ENCODE assay signal across 31 cellular contexts in the genomic region with DNA sequence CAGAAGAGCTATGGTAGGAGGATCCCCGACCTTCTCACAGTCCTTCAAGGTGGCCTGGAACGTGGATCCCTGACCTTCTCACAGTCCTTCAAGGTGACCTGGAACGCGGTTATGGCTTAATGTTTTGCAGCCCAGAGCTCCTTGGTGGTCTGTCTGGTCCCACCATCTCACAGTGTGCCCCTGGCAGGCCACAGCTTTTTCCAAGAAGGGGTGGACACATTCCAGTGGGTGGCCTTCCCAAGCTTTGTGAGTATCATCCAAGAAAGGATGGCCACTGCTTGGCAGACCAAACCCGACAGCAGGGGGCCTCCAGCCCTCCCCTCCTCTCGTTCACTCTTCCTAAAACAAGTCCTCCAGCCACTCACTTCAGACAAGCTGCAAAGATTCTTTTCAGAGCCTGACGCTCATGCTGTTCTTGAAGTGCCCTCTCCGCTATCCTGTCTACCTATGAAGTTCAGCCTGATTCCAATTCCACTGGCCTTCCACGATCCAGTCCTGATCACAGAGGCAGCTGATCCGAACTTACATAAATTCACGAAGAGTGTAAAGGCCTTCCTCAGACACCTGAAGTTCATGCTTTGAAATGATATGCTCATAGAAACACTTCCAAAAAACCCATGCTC.
"Had no signal": no experiment of that assay in that cellular context is flagged by ENCODE, and none has a peak within 500 bp of the region (broad histone marks: within the 10 kb centered on the region; RNA-seq: fewer than 3 reads in every experiment).

No MANE protein-coding gene starts in this region.

- H3K27me3 ChIP-seq: ascending aorta, breast epithelium, gastrocnemius medialis had no signal

- H3K4me3 Mint-ChIP-seq: activated CD4-positive, alpha-beta T cell treated with anti-CD3 and anti-CD28 coated beads for 36 hours; activated T-cell treated with anti-CD3 and anti-CD28 coated beads, Interleukin-2, amount 50 U/mL, for 4 hours; activated T-helper 17 cell treated with anti-CD3 and anti-CD28 coated beads, Interleukin-2, amount 50 U/mL, for 72 hours; dendritic cell treated with granulocyte-macrophage colony-stimulating factor and Interleukin-4, amounts not matched to agents 40 ng/mL and 50 ng/mL, for 4 days; effector memory CD8-positive, alpha-beta T cell had no signal

- H3K36me3 ChIP-seq: ascending aorta, breast epithelium, cardiac muscle cell, esophagus muscularis mucosa, gastrocnemius medialis, heart right ventricle had no signal

- H3K27ac ChIP-seq: ascending aorta, breast epithelium, cardiac muscle cell, coronary artery, dorsolateral prefrontal cortex, esophagus muscularis mucosa, foreskin keratinocyte, gastrocnemius medialis, heart right ventricle had no signal

- H3K27ac Mint-ChIP-seq: activated CD4-positive, alpha-beta T cell treated with anti-CD3 and anti-CD28 coated beads for 36 hours; activated CD8-positive, alpha-beta T cell treated with anti-CD3 and anti-CD28 coated beads for 36 hours; activated naive CD8-positive, alpha-beta T cell; activated T-helper 17 cell treated with anti-CD3 and anti-CD28 coated beads, Interleukin-2, amount 50 U/mL, for 72 hours; dendritic cell treated with granulocyte-macrophage colony-stimulating factor and Interleukin-4, amounts not matched to agents 40 ng/mL and 50 ng/mL, for 4 days; effector memory CD8-positive, alpha-beta T cell had no signal

- H3K4me3 ChIP-seq: breast epithelium, cardiac muscle cell, coronary artery, esophagus muscularis mucosa, gastrocnemius medialis, heart right ventricle had no signal

- H3K4me1 ChIP-seq: breast epithelium, foreskin keratinocyte had no signal

- H3K27me3 Mint-ChIP-seq: activated naive CD8-positive, alpha-beta T cell; activated T-helper 17 cell treated with anti-CD3 and anti-CD28 coated beads, Interleukin-2, amount 50 U/mL, for 72 hours had no signal

- H3K36me3 Mint-ChIP-seq: brain had no signal

- H3K9me3 ChIP-seq: ascending aorta, breast epithelium, esophagus muscularis mucosa, gastrocnemius medialis, heart right ventricle had no signal

- DNase-seq: activated CD4-positive, alpha-beta T cell treated with anti-CD3 and anti-CD28 coated beads for 36 hours; activated CD4-positive, alpha-beta T cell treated with anti-CD3 and anti-CD28 coated beads, Interleukin-2, amount 50 U/mL, for 1 hour; activated CD4-positive, alpha-beta T cell treated with anti-CD3 and anti-CD28 coated beads, Interleukin-2, amount 50 U/mL, for 48 hours; activated CD4-positive, CD25-positive, alpha-beta regulatory T cell; activated CD4-positive, CD25-positive, alpha-beta regulatory T cell treated with anti-CD3 and anti-CD28 coated beads, Interleukin-2, amount 50 U/mL, for 72 hours; activated CD8-positive, alpha-beta memory T cell treated with anti-CD3 and anti-CD28 coated beads for 24 hours; activated CD8-positive, alpha-beta T cell treated with anti-CD3 and anti-CD28 coated beads for 36 hours; activated effector memory CD4-positive, alpha-beta T cell treated with Interleukin-2 at 50 U/mL for 16 hours; activated gamma-delta T cell treated with Interleukin-2 at 50 U/mL for 16 hours; activated naive CD4-positive, alpha-beta T cell treated with anti-CD3 and anti-CD28 coated beads, Interleukin-2, amount 50 U/mL, for 16 hours; activated naive CD4-positive, alpha-beta T cell treated with Interleukin-2 at 50 U/mL for 16 hours; activated T-cell treated with anti-CD3 and anti-CD28 coated beads, Interleukin-2, amount 50 U/mL, for 4 hours; central memory CD4-positive, alpha-beta T cell; cerebellar nuclear complex; dorsolateral prefrontal cortex; effector memory CD8-positive, alpha-beta T cell; erythroblast; foreskin keratinocyte; gastrocnemius medialis; glutamatergic neuron; heart right ventricle; T-helper 2 cell had no signal

- H3K9me3 Mint-ChIP-seq: activated CD8-positive, alpha-beta T cell treated with anti-CD3 and anti-CD28 coated beads for 36 hours; activated T-cell treated with anti-CD3 and anti-CD28 coated beads, Interleukin-2, amount 50 U/mL, for 4 hours; activated T-helper 17 cell treated with anti-CD3 and anti-CD28 coated beads, Interleukin-2, amount 50 U/mL, for 72 hours; dendritic cell treated with granulocyte-macrophage colony-stimulating factor and Interleukin-4, amounts not matched to agents 40 ng/mL and 50 ng/mL, for 4 days; effector memory CD8-positive, alpha-beta T cell had no signal

- ATAC-seq: activated CD4-positive, alpha-beta T cell treated with anti-CD3 and anti-CD28 coated beads for 36 hours; activated CD8-positive, alpha-beta T cell treated with anti-CD3 and anti-CD28 coated beads for 36 hours; activated T-cell treated with anti-CD3 and anti-CD28 coated beads, Interleukin-2, amount 50 U/mL, for 4 hours; activated T-helper 17 cell treated with anti-CD3 and anti-CD28 coated beads, Interleukin-2, amount 50 U/mL, for 72 hours; effector memory CD8-positive, alpha-beta T cell; foreskin keratinocyte; gastrocnemius medialis; heart right ventricle had no signal
